In genomic region chr10:114157912-114158311, GRCh38 we compare ENCODE assay signal across 2 cellular contexts.
A peak's percentile ranks its signal among the peaks of the same experiment; 100 is the strongest.
TF ChIP-seq lines count a peak whose summit lies in the region.

No MANE protein-coding gene starts in this region.

TF ChIP-seq in HepG2, 621 proteins besides CTCF, POLR2A, EP300 and RAD21:
- TF ChIP-seq, protein P1, sequence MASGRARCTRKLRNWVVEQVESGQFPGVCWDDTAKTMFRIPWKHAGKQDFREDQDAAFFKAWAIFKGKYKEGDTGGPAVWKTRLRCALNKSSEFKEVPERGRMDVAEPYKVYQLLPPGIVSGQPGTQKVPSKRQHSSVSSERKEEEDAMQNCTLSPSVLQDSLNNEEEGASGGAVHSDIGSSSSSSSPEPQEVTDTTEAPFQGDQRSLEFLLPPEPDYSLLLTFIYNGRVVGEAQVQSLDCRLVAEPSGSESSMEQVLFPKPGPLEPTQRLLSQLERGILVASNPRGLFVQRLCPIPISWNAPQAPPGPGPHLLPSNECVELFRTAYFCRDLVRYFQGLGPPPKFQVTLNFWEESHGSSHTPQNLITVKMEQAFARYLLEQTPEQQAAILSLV (CRISPR knock-in tag; IDR thresholded peaks at IDR 0.05; ENCODE audit: borderline replicate concordance), result no peak
- TF ChIP-seq BCL6 (CRISPR knock-in tag; IDR thresholded peaks at IDR 0.05) (no peak), CENPX (CRISPR knock-in tag; IDR thresholded peaks at IDR 0.05) (no peak), KAT8 (CRISPR knock-in tag; IDR thresholded peaks at IDR 0.05) (no peak)
- TF ChIP-seq, protein P2, sequence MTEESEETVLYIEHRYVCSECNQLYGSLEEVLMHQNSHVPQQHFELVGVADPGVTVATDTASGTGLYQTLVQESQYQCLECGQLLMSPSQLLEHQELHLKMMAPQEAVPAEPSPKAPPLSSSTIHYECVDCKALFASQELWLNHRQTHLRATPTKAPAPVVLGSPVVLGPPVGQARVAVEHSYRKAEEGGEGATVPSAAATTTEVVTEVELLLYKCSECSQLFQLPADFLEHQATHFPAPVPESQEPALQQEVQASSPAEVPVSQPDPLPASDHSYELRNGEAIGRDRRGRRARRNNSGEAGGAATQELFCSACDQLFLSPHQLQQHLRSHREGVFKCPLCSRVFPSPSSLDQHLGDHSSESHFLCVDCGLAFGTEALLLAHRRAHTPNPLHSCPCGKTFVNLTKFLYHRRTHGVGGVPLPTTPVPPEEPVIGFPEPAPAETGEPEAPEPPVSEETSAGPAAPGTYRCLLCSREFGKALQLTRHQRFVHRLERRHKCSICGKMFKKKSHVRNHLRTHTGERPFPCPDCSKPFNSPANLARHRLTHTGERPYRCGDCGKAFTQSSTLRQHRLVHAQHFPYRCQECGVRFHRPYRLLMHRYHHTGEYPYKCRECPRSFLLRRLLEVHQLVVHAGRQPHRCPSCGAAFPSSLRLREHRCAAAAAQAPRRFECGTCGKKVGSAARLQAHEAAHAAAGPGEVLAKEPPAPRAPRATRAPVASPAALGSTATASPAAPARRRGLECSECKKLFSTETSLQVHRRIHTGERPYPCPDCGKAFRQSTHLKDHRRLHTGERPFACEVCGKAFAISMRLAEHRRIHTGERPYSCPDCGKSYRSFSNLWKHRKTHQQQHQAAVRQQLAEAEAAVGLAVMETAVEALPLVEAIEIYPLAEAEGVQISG (CRISPR knock-in tag; IDR thresholded peaks at IDR 0.05), result peak; percentile 44; the same call in 1 of the 2 replicates

TF ChIP-seq in H1, 55 proteins besides CTCF, POLR2A, EP300 and RAD21:
- TF ChIP-seq EGR1 (IDR thresholded peaks at IDR 0.05; ENCODE audit: borderline replicate concordance, low read depth, low read length) (no peak), SP1 (IDR thresholded peaks at IDR 0.05; ENCODE audit: low read depth, low read length) (no peak), SP2 (IDR thresholded peaks at IDR 0.05; ENCODE audit: low read length) (no peak), GTF2F1 (IDR thresholded peaks at IDR 0.05; ENCODE audit: borderline replicate concordance, low read depth, low read length) (no peak), GABPA (IDR thresholded peaks at IDR 0.05; ENCODE audit: borderline replicate concordance, insufficient read depth, low read length) (no peak), RXRA (IDR thresholded peaks at IDR 0.05; ENCODE audit: insufficient read depth, low read depth, low read length) (no peak), CEBPB (IDR thresholded peaks at IDR 0.05; ENCODE audit: low read depth, low read length) (no peak), YY1 (IDR thresholded peaks at IDR 0.05; ENCODE audit: low read depth, low read length) (no peak), FOSL1 (IDR thresholded peaks at IDR 0.05; ENCODE audit: insufficient read depth, low read depth, low read length) (no peak), HDAC2 (IDR thresholded peaks at IDR 0.05; ENCODE audit: borderline replicate concordance in 1 of 2, low read depth in 2 of 2, low read length in 2 of 2) (no peak), HDAC6 (IDR thresholded peaks at IDR 0.05; ENCODE audit: low read depth, low read length) (no peak), JUND (IDR thresholded peaks at IDR 0.05; ENCODE audit: low read length) (no peak), RFX5 (IDR thresholded peaks at IDR 0.05; ENCODE audit: borderline replicate concordance, low read depth, low read length) (no peak), KDM1A (IDR thresholded peaks at IDR 0.05; ENCODE audit: borderline replicate concordance, low read length) (no peak), SIX5 (IDR thresholded peaks at IDR 0.05; ENCODE audit: low read depth, low read length) (no peak), POU5F1 (IDR thresholded peaks at IDR 0.05; ENCODE audit: low read depth, low read length) (no peak), CBX5 (IDR thresholded peaks at IDR 0.05; ENCODE audit: low read depth, low read length) (no peak), PHF8 (conservative IDR thresholded peaks at IDR 0.05; ENCODE audit: low read depth, low read length) (no peak)
- TF ChIP-seq, protein P3, sequence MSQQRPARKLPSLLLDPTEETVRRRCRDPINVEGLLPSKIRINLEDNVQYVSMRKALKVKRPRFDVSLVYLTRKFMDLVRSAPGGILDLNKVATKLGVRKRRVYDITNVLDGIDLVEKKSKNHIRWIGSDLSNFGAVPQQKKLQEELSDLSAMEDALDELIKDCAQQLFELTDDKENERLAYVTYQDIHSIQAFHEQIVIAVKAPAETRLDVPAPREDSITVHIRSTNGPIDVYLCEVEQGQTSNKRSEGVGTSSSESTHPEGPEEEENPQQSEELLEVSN (IDR thresholded peaks at IDR 0.05), result no peak
